In genomic region chr1:216032284-216032683, GRCh38 we compare ENCODE assay signal across 16 cellular contexts.
"Had no signal": no experiment of that assay in that cellular context is flagged by ENCODE, and none has a peak within 500 bp of the region (broad histone marks: within the 10 kb centered on the region; RNA-seq: fewer than 3 reads in every experiment).

No MANE protein-coding gene starts in this region.

- H3K36me3 ChIP-seq: gastrocnemius medialis, thoracic aorta had no signal

- FAIRE-seq: keratinocyte had no signal

- H3K4me1 Mint-ChIP-seq: activated naive CD4-positive, alpha-beta T cell treated with anti-CD3 and anti-CD28 coated beads, Interleukin-2, amount 10 ng/mL, durations not matched to agents 7 days and 5 days; stimulated activated naive CD8-positive, alpha-beta T cell treated with anti-CD3 and anti-CD28 coated beads, Interleukin-15, amount 100 ng/mL, for 72 hours had no signal

- H3K27ac ChIP-seq: coronary artery, gastrocnemius medialis, thoracic aorta had no signal

- H3K9me3 ChIP-seq: gastrocnemius medialis, thoracic aorta had no signal

- H3K36me3 Mint-ChIP-seq: activated naive CD4-positive, alpha-beta T cell treated with anti-CD3 and anti-CD28 coated beads, Interleukin-2, amount 10 ng/mL, durations not matched to agents 7 days and 5 days; WTC11 had no signal

- H3K27ac Mint-ChIP-seq: activated naive CD4-positive, alpha-beta T cell treated with anti-CD3 and anti-CD28 coated beads, Interleukin-2, amount 10 ng/mL, durations not matched to agents 7 days and 5 days; activated T-helper 2 cell treated with anti-CD3 and anti-CD28 coated beads, Interferon-gamma antibody, Interleukin-2, Interleukin-4, amounts not matched to agents 10 μg/mL and 5 μg/mL and 100 μg/mL, durations not matched to agents 14 hours and 24 hours and 36 hours; stimulated activated naive CD8-positive, alpha-beta T cell treated with anti-CD3 and anti-CD28 coated beads, Interleukin-15, amount 100 ng/mL, for 72 hours; WTC11 had no signal

- H3K4me3 ChIP-seq: coronary artery, gastrocnemius medialis, thoracic aorta had no signal

- H3K9me3 Mint-ChIP-seq: activated naive CD4-positive, alpha-beta T cell treated with anti-CD3 and anti-CD28 coated beads, Interleukin-2, amount 10 ng/mL, durations not matched to agents 7 days and 5 days; activated T-helper 2 cell treated with anti-CD3 and anti-CD28 coated beads, Interferon-gamma antibody, Interleukin-2, Interleukin-4, amounts not matched to agents 10 μg/mL and 5 μg/mL and 100 μg/mL, durations not matched to agents 14 hours and 24 hours and 36 hours; WTC11 had no signal

- H3K27me3 ChIP-seq: gastrocnemius medialis had no signal

- DNase-seq: activated CD4-positive, alpha-beta T cell treated with anti-CD3 and anti-CD28 coated beads for 48 hours; activated CD8-positive, alpha-beta memory T cell treated with anti-CD3 and anti-CD28 coated beads for 24 hours; activated naive CD4-positive, alpha-beta T cell treated with anti-CD3 and anti-CD28 coated beads, Interleukin-2, amount 10 ng/mL, durations not matched to agents 7 days and 5 days; activated T-cell treated with anti-CD3 and anti-CD28 coated beads for 4 hours; caudate nucleus; effector memory CD4-positive, alpha-beta T cell; gastrocnemius medialis; retina; stimulated activated CD4-positive, alpha-beta T cell treated with anti-CD3 and anti-CD28 coated beads, Interleukin-15, amount 100 ng/mL, for 24 hours; stimulated activated CD4-positive, alpha-beta T cell treated with anti-CD3 and anti-CD28 coated beads, Interleukin-4, amount 100 ng/mL, for 24 hours; stimulated activated naive CD8-positive, alpha-beta T cell treated with anti-CD3 and anti-CD28 coated beads, Interleukin-15, amount 100 ng/mL, for 72 hours had no signal

- H3K4me3 Mint-ChIP-seq: activated naive CD4-positive, alpha-beta T cell treated with anti-CD3 and anti-CD28 coated beads, Interleukin-2, amount 10 ng/mL, durations not matched to agents 7 days and 5 days; stimulated activated naive CD8-positive, alpha-beta T cell treated with anti-CD3 and anti-CD28 coated beads, Interleukin-15, amount 100 ng/mL, for 72 hours; WTC11 had no signal

- ATAC-seq: gastrocnemius medialis; stimulated activated naive CD8-positive, alpha-beta T cell treated with anti-CD3 and anti-CD28 coated beads, Interleukin-15, amount 100 ng/mL, for 72 hours; WTC11 had no signal

- H3K4me1 ChIP-seq: gastrocnemius medialis had no signal

- H3K27me3 Mint-ChIP-seq: activated naive CD4-positive, alpha-beta T cell treated with anti-CD3 and anti-CD28 coated beads, Interleukin-2, amount 10 ng/mL, durations not matched to agents 7 days and 5 days; stimulated activated naive CD8-positive, alpha-beta T cell treated with anti-CD3 and anti-CD28 coated beads, Interleukin-15, amount 100 ng/mL, for 72 hours had no signal
